27 cellular contexts compared by ENCODE assay signal in the genomic region with DNA sequence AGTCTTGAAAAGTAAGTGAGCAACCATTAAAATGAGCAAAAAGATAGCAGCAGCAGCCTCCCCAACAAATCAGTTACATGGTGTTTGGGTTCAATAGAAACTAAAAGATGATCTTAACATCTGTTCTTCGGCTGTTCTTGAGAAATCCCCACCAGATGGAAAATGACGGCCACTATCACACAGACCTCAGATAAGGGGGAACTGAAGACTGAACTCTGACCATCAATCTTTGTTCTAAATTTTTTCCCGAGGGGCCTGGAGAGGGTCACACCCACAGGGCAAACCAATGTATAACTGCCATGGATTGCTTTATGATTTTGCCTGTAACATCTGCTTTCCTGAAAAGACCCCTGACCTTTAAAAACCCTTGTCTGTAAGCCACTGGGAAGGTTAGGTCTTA.
"Had no signal": no experiment of that assay in that cellular context is flagged by ENCODE, and none has a peak within 500 bp of the region (broad histone marks: within the 10 kb centered on the region; RNA-seq: fewer than 3 reads in every experiment).

No MANE protein-coding gene starts in this region.

- DNase-seq: activated CD4-positive, alpha-beta T cell treated with anti-CD3 and anti-CD28 coated beads for 36 hours; activated CD4-positive, CD25-positive, alpha-beta regulatory T cell; activated effector memory CD4-positive, alpha-beta T cell treated with anti-CD3 and anti-CD28 coated beads, Interleukin-2, amount 50 U/mL, for 16 hours; activated naive CD4-positive, alpha-beta T cell treated with anti-CD3 and anti-CD28 coated beads, Interleukin-2, amount 10 ng/mL, durations not matched to agents 7 days and 5 days; amniotic stem cell; brain microvascular endothelial cell; dorsolateral prefrontal cortex; effector memory CD4-positive, alpha-beta T cell; gastrocnemius medialis; islet precursor cell; left ventricle myocardium inferior; mesendoderm; ovary; stimulated activated CD4-positive, alpha-beta T cell treated with anti-CD3 and anti-CD28 coated beads, Interleukin-4, amount 100 ng/mL, for 24 hours; tibial artery; upper lobe of right lung had no signal

- H2AFZ ChIP-seq: hepatocyte had no signal

- H3K36me3 ChIP-seq: brain microvascular endothelial cell, gastrocnemius medialis, left ventricle myocardium inferior, ovary, tibial artery, upper lobe of right lung had no signal

- H3K27me3 Mint-ChIP-seq: activated naive CD4-positive, alpha-beta T cell treated with anti-CD3 and anti-CD28 coated beads, Interleukin-2, amount 10 ng/mL, durations not matched to agents 7 days and 5 days; progenitor cell of endocrine pancreas; stimulated activated naive CD8-positive, alpha-beta T cell treated with anti-CD3 and anti-CD28 coated beads, Interleukin-15, Interleukin-2, amounts not matched to agents 100 ng/mL and 50 ng/mL, for 24 hours had no signal

- H3K4me1 ChIP-seq: left ventricle myocardium inferior, tibial artery, upper lobe of right lung had no signal

- H3K4me3 ChIP-seq: coronary artery, dorsolateral prefrontal cortex, gastrocnemius medialis, hepatocyte, left ventricle myocardium inferior, lung, ovary, skin epidermis, tibial artery, upper lobe of right lung had no signal

- H3K4me2 ChIP-seq: hepatocyte had no signal

- H3K36me3 Mint-ChIP-seq: activated naive CD4-positive, alpha-beta T cell treated with anti-CD3 and anti-CD28 coated beads, Interleukin-2, amount 10 ng/mL, durations not matched to agents 7 days and 5 days; stimulated activated effector memory CD8-positive, alpha-beta T cell treated with anti-CD3 and anti-CD28 coated beads, Interleukin-12 subunit alpha, Interleukin-12 subunit beta, amount 100 ng/mL, for 72 hours had no signal

- H3K9me3 ChIP-seq: gastrocnemius medialis, left ventricle myocardium inferior, ovary, tibial artery, upper lobe of right lung had no signal

- H3K79me2 ChIP-seq: hepatocyte had no signal

- H3K9me3 Mint-ChIP-seq: activated naive CD4-positive, alpha-beta T cell treated with anti-CD3 and anti-CD28 coated beads, Interleukin-2, amount 10 ng/mL, durations not matched to agents 7 days and 5 days; activated T-helper 1 cell treated with anti-CD3 and anti-CD28 coated beads, Interleukin-12 subunit alpha, Interleukin-12 subunit beta, Interleukin-2, Interleukin-4 antibody, amounts not matched to agents 30 ng/mL and 10 ng/mL and 1 ng/mL, durations not matched to agents 14 hours and 24 hours and 36 hours; stimulated activated naive CD8-positive, alpha-beta T cell treated with anti-CD3 and anti-CD28 coated beads, Interleukin-15, Interleukin-2, amounts not matched to agents 100 ng/mL and 50 ng/mL, for 24 hours; T-helper 2 cell treated with Interferon-gamma antibody and Interleukin-4, amounts not matched to agents 5 μg/mL and 100 μg/mL, for 36 hours had no signal

- H3K27ac Mint-ChIP-seq: activated CD4-positive, alpha-beta T cell treated with anti-CD3 and anti-CD28 coated beads for 36 hours; activated naive CD4-positive, alpha-beta T cell treated with anti-CD3 and anti-CD28 coated beads, Interleukin-2, amount 10 ng/mL, durations not matched to agents 7 days and 5 days; activated T-helper 1 cell treated with anti-CD3 and anti-CD28 coated beads, Interleukin-12 subunit alpha, Interleukin-12 subunit beta, Interleukin-2, Interleukin-4 antibody, amounts not matched to agents 30 ng/mL and 10 ng/mL and 1 ng/mL, durations not matched to agents 14 hours and 24 hours and 36 hours; progenitor cell of endocrine pancreas; stimulated activated effector memory CD8-positive, alpha-beta T cell treated with anti-CD3 and anti-CD28 coated beads, Interleukin-12 subunit alpha, Interleukin-12 subunit beta, amount 100 ng/mL, for 72 hours; stimulated activated naive CD8-positive, alpha-beta T cell treated with anti-CD3 and anti-CD28 coated beads, Interleukin-15, Interleukin-2, amounts not matched to agents 100 ng/mL and 50 ng/mL, for 24 hours; T-helper 2 cell treated with Interferon-gamma antibody and Interleukin-4, amounts not matched to agents 5 μg/mL and 100 μg/mL, for 36 hours had no signal

- H3K4me1 Mint-ChIP-seq: activated CD4-positive, alpha-beta T cell treated with anti-CD3 and anti-CD28 coated beads for 36 hours; activated naive CD4-positive, alpha-beta T cell treated with anti-CD3 and anti-CD28 coated beads, Interleukin-2, amount 10 ng/mL, durations not matched to agents 7 days and 5 days; stimulated activated effector memory CD8-positive, alpha-beta T cell treated with anti-CD3 and anti-CD28 coated beads, Interleukin-12 subunit alpha, Interleukin-12 subunit beta, amount 100 ng/mL, for 72 hours had no signal

- ATAC-seq: activated CD4-positive, alpha-beta T cell treated with anti-CD3 and anti-CD28 coated beads for 36 hours; gastrocnemius medialis; sciatic nerve; stimulated activated effector memory CD8-positive, alpha-beta T cell treated with anti-CD3 and anti-CD28 coated beads, Interleukin-12 subunit alpha, Interleukin-12 subunit beta, amount 100 ng/mL, for 72 hours; upper lobe of right lung had no signal

- H3K27me3 ChIP-seq: brain microvascular endothelial cell, gastrocnemius medialis, hepatocyte, ovary, tibial artery, upper lobe of right lung had no signal

- H3K27ac ChIP-seq: brain microvascular endothelial cell, coronary artery, dorsolateral prefrontal cortex, gastrocnemius medialis, hepatocyte, left ventricle myocardium inferior, ovary, skin epidermis, tibial artery, upper lobe of right lung had no signal

- FAIRE-seq: astrocyte had no signal

- H3K4me3 Mint-ChIP-seq: activated CD4-positive, alpha-beta T cell treated with anti-CD3 and anti-CD28 coated beads for 36 hours; activated naive CD4-positive, alpha-beta T cell treated with anti-CD3 and anti-CD28 coated beads, Interleukin-2, amount 10 ng/mL, durations not matched to agents 7 days and 5 days; activated T-helper 1 cell treated with anti-CD3 and anti-CD28 coated beads, Interleukin-12 subunit alpha, Interleukin-12 subunit beta, Interleukin-2, Interleukin-4 antibody, amounts not matched to agents 30 ng/mL and 10 ng/mL and 1 ng/mL, durations not matched to agents 14 hours and 24 hours and 36 hours; stimulated activated effector memory CD8-positive, alpha-beta T cell treated with anti-CD3 and anti-CD28 coated beads, Interleukin-12 subunit alpha, Interleukin-12 subunit beta, amount 100 ng/mL, for 72 hours; stimulated activated naive CD8-positive, alpha-beta T cell treated with anti-CD3 and anti-CD28 coated beads, Interleukin-15, Interleukin-2, amounts not matched to agents 100 ng/mL and 50 ng/mL, for 24 hours; T-helper 2 cell treated with Interferon-gamma antibody and Interleukin-4, amounts not matched to agents 5 μg/mL and 100 μg/mL, for 36 hours had no signal
